In genomic region chrX:49812177-49812576, GRCh38 we compare ENCODE assay signal across 1 cellular context.
A peak's percentile ranks its signal among the peaks of the same experiment; 100 is the strongest.
TF ChIP-seq lines count a peak whose summit lies in the region.

No MANE protein-coding gene starts in this region.

TF ChIP-seq in HepG2, 621 proteins besides CTCF, POLR2A, EP300 and RAD21 (continued from another document and continues in another):
- TF ChIP-seq, protein P1, sequence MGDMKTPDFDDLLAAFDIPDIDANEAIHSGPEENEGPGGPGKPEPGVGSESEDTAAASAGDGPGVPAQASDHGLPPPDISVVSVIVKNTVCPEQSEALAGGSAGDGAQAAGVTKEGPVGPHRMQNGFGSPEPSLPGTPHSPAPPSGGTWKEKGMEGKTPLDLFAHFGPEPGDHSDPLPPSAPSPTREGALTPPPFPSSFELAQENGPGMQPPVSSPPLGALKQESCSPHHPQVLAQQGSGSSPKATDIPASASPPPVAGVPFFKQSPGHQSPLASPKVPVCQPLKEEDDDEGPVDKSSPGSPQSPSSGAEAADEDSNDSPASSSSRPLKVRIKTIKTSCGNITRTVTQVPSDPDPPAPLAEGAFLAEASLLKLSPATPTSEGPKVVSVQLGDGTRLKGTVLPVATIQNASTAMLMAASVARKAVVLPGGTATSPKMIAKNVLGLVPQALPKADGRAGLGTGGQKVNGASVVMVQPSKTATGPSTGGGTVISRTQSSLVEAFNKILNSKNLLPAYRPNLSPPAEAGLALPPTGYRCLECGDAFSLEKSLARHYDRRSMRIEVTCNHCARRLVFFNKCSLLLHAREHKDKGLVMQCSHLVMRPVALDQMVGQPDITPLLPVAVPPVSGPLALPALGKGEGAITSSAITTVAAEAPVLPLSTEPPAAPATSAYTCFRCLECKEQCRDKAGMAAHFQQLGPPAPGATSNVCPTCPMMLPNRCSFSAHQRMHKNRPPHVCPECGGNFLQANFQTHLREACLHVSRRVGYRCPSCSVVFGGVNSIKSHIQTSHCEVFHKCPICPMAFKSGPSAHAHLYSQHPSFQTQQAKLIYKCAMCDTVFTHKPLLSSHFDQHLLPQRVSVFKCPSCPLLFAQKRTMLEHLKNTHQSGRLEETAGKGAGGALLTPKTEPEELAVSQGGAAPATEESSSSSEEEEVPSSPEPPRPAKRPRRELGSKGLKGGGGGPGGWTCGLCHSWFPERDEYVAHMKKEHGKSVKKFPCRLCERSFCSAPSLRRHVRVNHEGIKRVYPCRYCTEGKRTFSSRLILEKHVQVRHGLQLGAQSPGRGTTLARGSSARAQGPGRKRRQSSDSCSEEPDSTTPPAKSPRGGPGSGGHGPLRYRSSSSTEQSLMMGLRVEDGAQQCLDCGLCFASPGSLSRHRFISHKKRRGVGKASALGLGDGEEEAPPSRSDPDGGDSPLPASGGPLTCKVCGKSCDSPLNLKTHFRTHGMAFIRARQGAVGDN (CRISPR knock-in tag; IDR thresholded peaks at IDR 0.05) = no peak
- TF ChIP-seq MEF2D (CRISPR knock-in tag; IDR thresholded peaks at IDR 0.05) (peak; percentile 47; the same call in 1 of the 2 replicates), SMAD3 (CRISPR knock-in tag; IDR thresholded peaks at IDR 0.05) (no peak), PCBP1 (IDR thresholded peaks at IDR 0.05; ENCODE audit: borderline replicate concordance, low read depth, low read length) (no peak), ZNF121 (CRISPR knock-in tag; IDR thresholded peaks at IDR 0.05) (no peak), KLF12 (CRISPR knock-in tag; IDR thresholded peaks at IDR 0.05; ENCODE audit: borderline replicate concordance) (no peak), ZBTB3 (CRISPR knock-in tag; IDR thresholded peaks at IDR 0.05; ENCODE audit: borderline replicate concordance, low read depth) (no peak), ZNF253 (CRISPR knock-in tag; IDR thresholded peaks at IDR 0.05; ENCODE audit: borderline replicate concordance) (no peak), ZSCAN12 (CRISPR knock-in tag; IDR thresholded peaks at IDR 0.05) (no peak), FOXA1 (IDR thresholded peaks at IDR 0.05) (no peak), FOXA1 (CRISPR knock-in tag; IDR thresholded peaks at IDR 0.05) (peak; percentile 74), HNRNPUL1 (IDR thresholded peaks at IDR 0.05; ENCODE audit: low read depth, low read length) (no peak), ZNF747 (CRISPR knock-in tag; IDR thresholded peaks at IDR 0.05; ENCODE audit: borderline replicate concordance) (no peak), SP2 (CRISPR knock-in tag; IDR thresholded peaks at IDR 0.05) (no peak), KLF15 (CRISPR knock-in tag; IDR thresholded peaks at IDR 0.05; ENCODE audit: borderline replicate concordance) (no peak), ZNF577 (CRISPR knock-in tag; IDR thresholded peaks at IDR 0.05; ENCODE audit: borderline replicate concordance, low read depth) (no peak), ZNF780A (CRISPR knock-in tag; IDR thresholded peaks at IDR 0.05) (no peak), ZNF713 (CRISPR knock-in tag; IDR thresholded peaks at IDR 0.05) (no peak), ELF3 (CRISPR knock-in tag; IDR thresholded peaks at IDR 0.05) (0 out of 2 replicates have a peak, but pooled peaks have one; percentile 20), POLR2AphosphoS5 (IDR thresholded peaks at IDR 0.05; ENCODE audit: low read depth, low read length) (no peak), DR1 (CRISPR knock-in tag; IDR thresholded peaks at IDR 0.05) (no peak), CCDC6 (CRISPR knock-in tag; IDR thresholded peaks at IDR 0.05) (no peak), NR2C2 (CRISPR knock-in tag; IDR thresholded peaks at IDR 0.05; ENCODE audit: borderline replicate concordance) (0 out of 2 replicates have a peak, but pooled peaks have one; percentile 15), ZKSCAN8 (CRISPR knock-in tag; IDR thresholded peaks at IDR 0.05; ENCODE audit: borderline replicate concordance) (0 out of 2 replicates have a peak, but pooled peaks have one; percentile 13), ELK4 (CRISPR knock-in tag; IDR thresholded peaks at IDR 0.05; ENCODE audit: borderline replicate concordance) (no peak), GATAD2A (CRISPR knock-in tag; IDR thresholded peaks at IDR 0.05) (peak; percentile 68; the same call in 1 of the 2 replicates), MAFG (CRISPR knock-in tag; IDR thresholded peaks at IDR 0.05) (no peak), ZNF543 (CRISPR knock-in tag; IDR thresholded peaks at IDR 0.05) (no peak), MIXL1 (CRISPR knock-in tag; IDR thresholded peaks at IDR 0.05) (no peak), CCAR2 (optimal IDR thresholded peaks at IDR 0.05; ENCODE audit: low read depth, low read length) (no peak), ZNF512B (CRISPR knock-in tag; IDR thresholded peaks at IDR 0.05; ENCODE audit: borderline replicate concordance) (no peak), SKI (IDR thresholded peaks at IDR 0.05; ENCODE audit: partially characterized antibody) (peak; percentile 18), ZNF607 (CRISPR knock-in tag; IDR thresholded peaks at IDR 0.05; ENCODE audit: borderline replicate concordance) (no peak), ZBTB46 (CRISPR knock-in tag; IDR thresholded peaks at IDR 0.05; ENCODE audit: borderline replicate concordance) (no peak), ZBTB37 (CRISPR knock-in tag; IDR thresholded peaks at IDR 0.05) (no peak), ZNF777 (CRISPR knock-in tag; IDR thresholded peaks at IDR 0.05) (no peak), ZNF30 (CRISPR knock-in tag; IDR thresholded peaks at IDR 0.05) (no peak), KDM1A (CRISPR knock-in tag; IDR thresholded peaks at IDR 0.05) (no peak), FLYWCH1 (CRISPR knock-in tag; IDR thresholded peaks at IDR 0.05) (no peak)
- TF ChIP-seq, protein P2, sequence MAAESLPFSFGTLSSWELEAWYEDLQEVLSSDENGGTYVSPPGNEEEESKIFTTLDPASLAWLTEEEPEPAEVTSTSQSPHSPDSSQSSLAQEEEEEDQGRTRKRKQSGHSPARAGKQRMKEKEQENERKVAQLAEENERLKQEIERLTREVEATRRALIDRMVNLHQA (CRISPR knock-in tag; IDR thresholded peaks at IDR 0.05) = no peak
- TF ChIP-seq, protein P3, sequence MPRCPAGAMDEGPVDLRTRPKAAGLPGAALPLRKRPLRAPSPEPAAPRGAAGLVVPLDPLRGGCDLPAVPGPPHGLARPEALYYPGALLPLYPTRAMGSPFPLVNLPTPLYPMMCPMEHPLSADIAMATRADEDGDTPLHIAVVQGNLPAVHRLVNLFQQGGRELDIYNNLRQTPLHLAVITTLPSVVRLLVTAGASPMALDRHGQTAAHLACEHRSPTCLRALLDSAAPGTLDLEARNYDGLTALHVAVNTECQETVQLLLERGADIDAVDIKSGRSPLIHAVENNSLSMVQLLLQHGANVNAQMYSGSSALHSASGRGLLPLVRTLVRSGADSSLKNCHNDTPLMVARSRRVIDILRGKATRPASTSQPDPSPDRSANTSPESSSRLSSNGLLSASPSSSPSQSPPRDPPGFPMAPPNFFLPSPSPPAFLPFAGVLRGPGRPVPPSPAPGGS (CRISPR knock-in tag; IDR thresholded peaks at IDR 0.05) = no peak
- TF ChIP-seq, protein P4, sequence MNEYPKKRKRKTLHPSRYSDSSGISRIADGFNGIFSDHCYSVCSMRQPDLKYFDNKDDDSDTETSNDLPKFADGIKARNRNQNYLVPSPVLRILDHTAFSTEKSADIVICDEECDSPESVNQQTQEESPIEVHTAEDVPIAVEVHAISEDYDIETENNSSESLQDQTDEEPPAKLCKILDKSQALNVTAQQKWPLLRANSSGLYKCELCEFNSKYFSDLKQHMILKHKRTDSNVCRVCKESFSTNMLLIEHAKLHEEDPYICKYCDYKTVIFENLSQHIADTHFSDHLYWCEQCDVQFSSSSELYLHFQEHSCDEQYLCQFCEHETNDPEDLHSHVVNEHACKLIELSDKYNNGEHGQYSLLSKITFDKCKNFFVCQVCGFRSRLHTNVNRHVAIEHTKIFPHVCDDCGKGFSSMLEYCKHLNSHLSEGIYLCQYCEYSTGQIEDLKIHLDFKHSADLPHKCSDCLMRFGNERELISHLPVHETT (CRISPR knock-in tag; conservative IDR thresholded peaks at IDR 0.05) = no peak
- TF ChIP-seq, protein P5, sequence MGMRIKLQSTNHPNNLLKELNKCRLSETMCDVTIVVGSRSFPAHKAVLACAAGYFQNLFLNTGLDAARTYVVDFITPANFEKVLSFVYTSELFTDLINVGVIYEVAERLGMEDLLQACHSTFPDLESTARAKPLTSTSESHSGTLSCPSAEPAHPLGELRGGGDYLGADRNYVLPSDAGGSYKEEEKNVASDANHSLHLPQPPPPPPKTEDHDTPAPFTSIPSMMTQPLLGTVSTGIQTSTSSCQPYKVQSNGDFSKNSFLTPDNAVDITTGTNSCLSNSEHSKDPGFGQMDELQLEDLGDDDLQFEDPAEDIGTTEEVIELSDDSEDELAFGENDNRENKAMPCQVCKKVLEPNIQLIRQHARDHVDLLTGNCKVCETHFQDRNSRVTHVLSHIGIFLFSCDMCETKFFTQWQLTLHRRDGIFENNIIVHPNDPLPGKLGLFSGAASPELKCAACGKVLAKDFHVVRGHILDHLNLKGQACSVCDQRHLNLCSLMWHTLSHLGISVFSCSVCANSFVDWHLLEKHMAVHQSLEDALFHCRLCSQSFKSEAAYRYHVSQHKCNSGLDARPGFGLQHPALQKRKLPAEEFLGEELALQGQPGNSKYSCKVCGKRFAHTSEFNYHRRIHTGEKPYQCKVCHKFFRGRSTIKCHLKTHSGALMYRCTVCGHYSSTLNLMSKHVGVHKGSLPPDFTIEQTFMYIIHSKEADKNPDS (CRISPR knock-in tag; IDR thresholded peaks at IDR 0.05) = peak; percentile 61; the same call in 1 of the 2 replicates
- TF ChIP-seq, protein P6, sequence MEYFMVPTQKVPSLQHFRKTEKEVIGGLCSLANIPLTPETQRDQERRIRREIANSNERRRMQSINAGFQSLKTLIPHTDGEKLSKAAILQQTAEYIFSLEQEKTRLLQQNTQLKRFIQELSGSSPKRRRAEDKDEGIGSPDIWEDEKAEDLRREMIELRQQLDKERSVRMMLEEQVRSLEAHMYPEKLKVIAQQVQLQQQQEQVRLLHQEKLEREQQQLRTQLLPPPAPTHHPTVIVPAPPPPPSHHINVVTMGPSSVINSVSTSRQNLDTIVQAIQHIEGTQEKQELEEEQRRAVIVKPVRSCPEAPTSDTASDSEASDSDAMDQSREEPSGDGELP (IDR thresholded peaks at IDR 0.05; ENCODE audit: borderline replicate concordance, low read depth) = no peak
